ENCODE assay signal across 1 cellular context in genomic region chr1:86774305-86775304, GRCh38.
TF ChIP-seq lines count a peak whose summit lies in the region.

No MANE protein-coding gene starts in this region.

TF ChIP-seq in HEK293, 187 proteins besides CTCF, POLR2A, EP300 and RAD21 (continued from another document):
- TF ChIP-seq ZNF518A (tag by site-specific recombination; conservative IDR thresholded peaks at IDR 0.05; ENCODE audit: low read depth) (peak; percentile 55; the same call in 1 of the 2 replicates), ZFHX2 (tag by site-specific recombination; conservative IDR thresholded peaks at IDR 0.05) (peak; percentile 69), ZNF664 (tag by site-specific recombination; IDR thresholded peaks at IDR 0.05) (peak; percentile 86), ZNF423 (tag by site-specific recombination; IDR thresholded peaks at IDR 0.05) (no peak; the same call in 1 of the 2 replicates), ZSCAN23 (tag by site-specific recombination; IDR thresholded peaks at IDR 0.05) (peak; percentile 99), SP7 (tag by site-specific recombination; IDR thresholded peaks at IDR 0.05) (peak; percentile 99), ZNF544 (tag by site-specific recombination; IDR thresholded peaks at IDR 0.05) (no peak)
